9 cellular contexts compared by ENCODE assay signal in the genomic region with DNA sequence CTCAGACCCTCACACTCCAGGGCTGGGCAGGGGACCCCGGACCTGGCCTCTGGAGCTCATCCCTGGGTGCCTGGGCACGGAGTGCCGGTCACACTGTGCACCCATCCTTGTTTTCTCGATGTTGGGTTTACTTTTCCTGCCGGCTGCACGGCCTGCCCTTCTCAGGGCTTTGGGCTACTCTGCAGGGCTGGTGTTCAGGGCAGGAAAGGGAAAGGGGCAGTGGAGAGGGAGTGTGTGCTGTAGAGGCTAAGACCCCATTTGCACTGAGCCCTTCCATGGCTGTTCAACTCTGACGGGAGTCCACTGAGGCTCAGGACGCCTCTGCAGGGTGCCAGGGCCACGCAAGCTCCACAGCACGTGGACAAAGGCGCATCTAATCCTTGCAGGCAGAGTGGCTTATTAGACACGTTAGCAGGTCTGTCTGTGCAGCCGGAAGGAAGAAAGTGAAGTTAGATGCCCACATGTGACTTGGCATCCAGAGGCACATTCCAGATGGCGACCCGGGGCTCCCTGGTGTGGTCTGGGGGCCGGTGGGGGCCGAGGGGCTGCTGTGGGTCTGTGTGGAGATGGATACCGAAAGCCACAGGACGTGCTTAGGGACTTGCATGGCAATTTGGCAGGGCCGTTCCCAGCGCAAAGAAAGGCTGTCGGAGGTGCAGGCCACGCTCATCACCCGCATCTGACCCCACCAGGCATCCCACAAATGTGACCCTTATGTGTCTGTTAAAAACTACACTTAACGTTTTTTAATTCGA. TPM values are rescaled to one million over a fixed set of nuclear protein-coding genes. Genes with fewer than 3 reads are reported as not detected.
DNase-seq lines count a peak whose midpoint lies in the region; ATAC-seq and TF ChIP-seq lines count a peak whose summit lies in the region.
"Had no signal": no experiment of that assay in that cellular context is flagged by ENCODE, and none has a peak within 500 bp of the region (broad histone marks: within the 10 kb centered on the region; RNA-seq: fewer than 3 reads in every experiment).

No MANE protein-coding gene starts in this region.

- no peaks in the 10 kb centered on the region for H3K9me3 Mint-ChIP-seq in effector memory CD8-positive, alpha-beta T cell
- H3K9me3 Mint-ChIP-seq: stimulated activated naive CD8-positive, alpha-beta T cell treated with anti-CD3 and anti-CD28 coated beads, Interleukin-15, Interleukin-2, amounts not matched to agents 100 ng/mL and 50 ng/mL, for 24 hours had no signal

- H3K27ac ChIP-seq in OCI-LY3 (ENCODE audit: low read length) = no peak overlapping the region
- peak overlapping the region; percentile 73 for H3K27ac ChIP-seq in muscle layer of colon (ENCODE audit: low read depth, low read length)
- H3K27ac ChIP-seq in thoracic aorta = peak overlapping the region; percentile 91 to 93

- H3K36me3 Mint-ChIP-seq in effector memory CD8-positive, alpha-beta T cell (ENCODE audit: insufficient read depth) = peaks cover 4% of the 10 kb centered on the region

- no peaks in the 10 kb centered on the region for H3K9me3 ChIP-seq in OCI-LY3 (ENCODE audit: insufficient read depth, low read length)
- H3K9me3 ChIP-seq in muscle layer of colon (ENCODE audit: low read length) = no peaks in the 10 kb centered on the region
- no peaks in the 10 kb centered on the region for H3K9me3 ChIP-seq in thoracic aorta

- H2AFZ ChIP-seq in OCI-LY3 (ENCODE audit: low read depth, low read length) = no peak overlapping the region

- H3K4me1 ChIP-seq in OCI-LY3 (ENCODE audit: low read length) (no peaks in the 10 kb centered on the region), muscle layer of colon (ENCODE audit: insufficient read depth, low read length) (peaks cover 13% of the 10 kb centered on the region), thoracic aorta (ENCODE audit: control insufficient read depth in 1 of 2, low read depth in 2 of 2) (peaks cover 11 to 34% of the 10 kb centered on the region in 2 donors)

- H3K4me3 ChIP-seq in OCI-LY3 (ENCODE audit: low read length) = no peak overlapping the region
- peak overlapping the region in 1 of 2 donors; percentile 34 for H3K4me3 ChIP-seq in muscle layer of colon (ENCODE audit: low read depth in 1 of 2, low read length in 2 of 2)
- H3K4me3 ChIP-seq in thoracic aorta = peak overlapping the region; percentile 74

- no peaks in the 10 kb centered on the region for H4K20me1 ChIP-seq in OCI-LY3 (ENCODE audit: insufficient read depth, low read length)

- H3K27ac Mint-ChIP-seq in effector memory CD8-positive, alpha-beta T cell = peak overlapping the region; percentile 65 to 81
- H3K27ac Mint-ChIP-seq: stimulated activated naive CD8-positive, alpha-beta T cell treated with anti-CD3 and anti-CD28 coated beads, Interleukin-15, Interleukin-2, amounts not matched to agents 100 ng/mL and 50 ng/mL, for 24 hours had no signal

- H3K4me2 ChIP-seq in OCI-LY3 (ENCODE audit: low read length) = peak overlapping the region; percentile 39

- peak overlapping the region in 1 of 2 donors; percentile 60 for H3K4me3 Mint-ChIP-seq in effector memory CD8-positive, alpha-beta T cell

- peaks cover 6 to 8% of the 10 kb centered on the region in 2 donors for H3K4me1 Mint-ChIP-seq in effector memory CD8-positive, alpha-beta T cell (ENCODE audit: low read depth in 2 of 2)

- TF ChIP-seq CTCF in OCI-LY3 (IDR thresholded peaks at IDR 0.05; ENCODE audit: low read depth, low read length) = no peak
- no peak for TF ChIP-seq CTCF in thoracic aorta (IDR thresholded peaks at IDR 0.05)

- H3K79me2 ChIP-seq in OCI-LY3 (ENCODE audit: low read length) = no peaks in the 10 kb centered on the region

- no peak for DNase-seq in effector memory CD8-positive, alpha-beta T cell
- no peak for DNase-seq in thoracic aorta (ENCODE audit: low spot score)
- DNase-seq in ecto neural progenitor cell (ENCODE audit: low spot score) = no peak
- no peak for DNase-seq in H4 (ENCODE audit: low spot score)
- DNase-seq in NCI-H1694 (lab: John Stamatoyannopoulos, UW) = no peak

- no peak for ATAC-seq in effector memory CD8-positive, alpha-beta T cell (replicated peaks)
- ATAC-seq in thoracic aorta (ENCODE audit: insufficient number of reproducible peaks, low FRiP score, low read depth) (no peak), GM19452 (IDR thresholded peaks at IDR 0.05; ENCODE audit: unreplicated experiment) (no peak)

- no peaks in the 10 kb centered on the region for H3K36me3 ChIP-seq in OCI-LY3 (replicated peaks; ENCODE audit: low read depth, low read length)
- no peaks in the 10 kb centered on the region for H3K36me3 ChIP-seq in muscle layer of colon (ENCODE audit: insufficient read depth, low read length)
- no peaks in the 10 kb centered on the region for H3K36me3 ChIP-seq in thoracic aorta

- peaks cover 0 to 22% of the 10 kb centered on the region in 2 donors for H3K27me3 Mint-ChIP-seq in effector memory CD8-positive, alpha-beta T cell
- H3K27me3 Mint-ChIP-seq: stimulated activated naive CD8-positive, alpha-beta T cell treated with anti-CD3 and anti-CD28 coated beads, Interleukin-15, Interleukin-2, amounts not matched to agents 100 ng/mL and 50 ng/mL, for 24 hours had no signal

- H3K27me3 ChIP-seq in OCI-LY3 (ENCODE audit: low read depth, low read length) (no peaks in the 10 kb centered on the region), muscle layer of colon (ENCODE audit: control insufficient read depth in 1 of 2, insufficient read depth in 2 of 2, low read length in 2 of 2) (no peaks in the 10 kb centered on the region), thoracic aorta (replicated peaks; ENCODE audit: insufficient read depth) (no peaks in the 10 kb centered on the region)

- no peak overlapping the region for H3K9ac ChIP-seq in OCI-LY3 (ENCODE audit: low read length)
- no peak overlapping the region for H3K9ac ChIP-seq in muscle layer of colon (ENCODE audit: low read length)

RNA-seq across cellular contexts. Expression of gene COL18A1, which starts 33.6 kb away (rescaled TPM):
- 100 to 1,000 TPM; 507 to 811 TPM for total RNA-seq in thoracic aorta
- 8.4 and 15.1 TPM in 2 replicates for total RNA-seq in H4 (2014; rRNA removed; shearing (Covaris generic))

Comparison
In these comparisons a context has a peak if more than half of its experiments do, and no peak if none do; other contexts are left out.
1. RNA of gene COL18A1, which starts 33.6 kb away (total RNA-seq): 507 to 811 TPM in thoracic aorta; 8.4 to 15.1 TPM in H4; every median in the first group is over 10 times any median in the second.